ENCODE assay signal across 10 cellular contexts in genomic region chr6:110325197-110325596, GRCh38. TPM values are rescaled to one million over a fixed set of nuclear protein-coding genes. Genes with fewer than 3 reads are reported as not detected.
A peak's percentile ranks its signal among the peaks of the same experiment; 100 is the strongest.
DNase-seq lines count a peak whose midpoint lies in the region; ATAC-seq, FAIRE-seq and TF ChIP-seq lines count a peak whose summit lies in the region.
"Had no signal": no experiment of that assay in that cellular context is flagged by ENCODE, and none has a peak within 500 bp of the region (broad histone marks: within the 10 kb centered on the region; RNA-seq: fewer than 3 reads in every experiment).

No MANE protein-coding gene starts in this region.

- peaks cover 34% of the 10 kb centered on the region for H3K4me1 ChIP-seq in IMR-90 (ENCODE audit: control insufficient read depth, insufficient read depth, low read length)
- peaks cover 64% of the 10 kb centered on the region for H3K4me1 ChIP-seq in hepatocyte (ENCODE audit: insufficient read depth)

- 0 out of 3 replicates have a peak overlapping the region, but pooled peaks have one; percentile 70 for H2BK15ac ChIP-seq in IMR-90 (ENCODE audit: low read depth, low read length)

- TF ChIP-seq CTCF in IMR-90 (conservative IDR thresholded peaks at IDR 0.05; ENCODE audit: low read depth, low read length) = no peak
- no peak for TF ChIP-seq CTCF in hepatocyte (IDR thresholded peaks at IDR 0.05; ENCODE audit: poor library complexity)
- no peak for TF ChIP-seq CTCF in osteocyte (IDR thresholded peaks at IDR 0.05)

- peak overlapping the region; percentile 64 for H2BK20ac ChIP-seq in IMR-90 (ENCODE audit: low read depth, low read length)

- H3K9me2 ChIP-seq in hepatocyte (replicated peaks; ENCODE audit: insufficient read depth) = no peaks in the 10 kb centered on the region

- in situ Hi-C loops in IMR-90 (cut with MboI; ENCODE audit: low sequenced_read_pairs) = no loop called here

- H2AK9ac ChIP-seq in IMR-90 (replicated peaks; ENCODE audit: low read depth, low read length, poor library complexity) = no peak overlapping the region

- H3K27me3 ChIP-seq in IMR-90 (ENCODE audit: control insufficient read depth, insufficient read depth, low read length) (no peaks in the 10 kb centered on the region), hepatocyte (no peaks in the 10 kb centered on the region)
- H3K27me3 ChIP-seq: cardiac muscle cell had no signal

- no peak overlapping the region for H3K18ac ChIP-seq in IMR-90 (ENCODE audit: low read depth, low read length)

- peaks cover 18% of the 10 kb centered on the region for H3K4me1 Mint-ChIP-seq in osteocyte (ENCODE audit: unreplicated experiment)
- H3K4me1 Mint-ChIP-seq: activated CD4-positive, alpha-beta T cell treated with anti-CD3 and anti-CD28 coated beads, Interleukin-2, amount 10 ng/mL, durations not matched to agents 7 days and 5 days had no signal

- H4K8ac ChIP-seq in IMR-90 (ENCODE audit: low read depth in 2 of 2, low read length in 2 of 2) = peak overlapping the region in 1 of 2 experiments; percentile 55; a peak in 1 of 4 replicates

- H3K14ac ChIP-seq in IMR-90 (replicated peaks; ENCODE audit: low read depth, low read length) = peak overlapping the region; percentile 32; the same call in 1 of the 2 replicates

- H2BK120ac ChIP-seq in IMR-90 (ENCODE audit: low read depth, low read length) = peak overlapping the region; percentile 78

- BruUV-seq in IMR-90 (replicated peaks; lab: Mats Ljungman, UMichigan) = no TSS peak

- H3K4me2 ChIP-seq in IMR-90 (ENCODE audit: low read depth, low read length) = peak overlapping the region; percentile 28; the same call in 1 of the 2 replicates
- H3K4me2 ChIP-seq in hepatocyte = peak overlapping the region; percentile 30

- H2AFZ ChIP-seq in IMR-90 (replicated peaks; ENCODE audit: low read length, poor library complexity) (no peak overlapping the region), hepatocyte (no peak overlapping the region)

- H3K79me2 ChIP-seq in hepatocyte = no peaks in the 10 kb centered on the region

- TF ChIP-seq POLR2A in IMR-90 (IDR thresholded peaks at IDR 0.05; ENCODE audit: low read depth, low read length) = no peak
- no peak for TF ChIP-seq POLR2A in GM12891 (IDR thresholded peaks at IDR 0.05; ENCODE audit: low read depth, low read length)

- no peak overlapping the region for H3K56ac ChIP-seq in IMR-90 (ENCODE audit: extremely low read depth, insufficient read depth, low read length)

- no peak overlapping the region for H3K9ac ChIP-seq in IMR-90 (ENCODE audit: low read depth, low read length)

- no peak overlapping the region for H2AK5ac ChIP-seq in IMR-90 (ENCODE audit: low read depth, low read length)

- peak; percentile 78 for ATAC-seq in IMR-90 (ENCODE audit: low read depth)

- POLR2A ChIA-PET in IMR-90 (lab: Charles Lee; ENCODE audit: unreplicated experiment) = interaction anchor here (0.6 kb wide), 1 partner anchor 1554 kb away, joined by 4 read pairs; no protein-coding TSS in a partner anchor

- DNase-seq in IMR-90 (peak; percentile 85), SHP77 treated with DMSO at 0.1 percent for 48 hours (lab: John Stamatoyannopoulos, UW) (peak; percentile 27), hepatocyte (ENCODE audit: low spot score) (peak; percentile 77), activated T-cell treated with anti-CD3 and anti-CD28 coated beads for 4 hours (no peak), osteocyte (ENCODE audit: extremely low spot score, unreplicated experiment) (no peak), GM12891 (ENCODE audit: insufficient read length, low spot score) (no peak)
- DNase-seq: activated CD4-positive, alpha-beta T cell treated with anti-CD3 and anti-CD28 coated beads, Interleukin-2, amount 10 ng/mL, durations not matched to agents 7 days and 5 days had no signal

- CTCF ChIA-PET in IMR-90 (lab: Yijun Ruan, JAX) = interaction anchor here (0.7 kb wide), 1 partner anchor 17 kb away, joined by 4 read pairs; no protein-coding TSS in a partner anchor

- no peaks in the 10 kb centered on the region for H3K79me1 ChIP-seq in IMR-90 (ENCODE audit: low read depth in 1 of 2, low read length in 2 of 2)

- H3K27ac ChIP-seq in IMR-90 (ENCODE audit: insufficient read depth, low read length) (peak overlapping the region; percentile 83; the same call in 1 of the 2 replicates), hepatocyte (peak overlapping the region; percentile 91), temporal lobe (ENCODE audit: low read depth, low read length) (peak overlapping the region; percentile 30)
- H3K27ac ChIP-seq: cardiac muscle cell had no signal

- H3K4me3 Mint-ChIP-seq in osteocyte (ENCODE audit: unreplicated experiment) = no peak overlapping the region
- H3K4me3 Mint-ChIP-seq: activated CD4-positive, alpha-beta T cell treated with anti-CD3 and anti-CD28 coated beads, Interleukin-2, amount 10 ng/mL, durations not matched to agents 7 days and 5 days had no signal

- no peaks in the 10 kb centered on the region for H3K36me3 ChIP-seq in IMR-90 (ENCODE audit: control insufficient read depth, insufficient read depth, low read length)
- H3K36me3 ChIP-seq in hepatocyte (replicated peaks; ENCODE audit: insufficient read depth, low read depth) = no peaks in the 10 kb centered on the region
- H3K36me3 ChIP-seq: cardiac muscle cell had no signal

- dilution Hi-C loops in IMR-90 (cut with HindIII; ENCODE audit: low sequenced_read_pairs, unreplicated experiment) = no loop called here

- no peak overlapping the region; the same call in 1 of the 2 replicates for H4K5ac ChIP-seq in IMR-90 (ENCODE audit: low read depth, low read length)

- H3K9me3 ChIP-seq in IMR-90 (ENCODE audit: control insufficient read depth, insufficient read depth, low read length) = no peaks in the 10 kb centered on the region
- no peaks in the 10 kb centered on the region for H3K9me3 ChIP-seq in hepatocyte (ENCODE audit: low read depth)

- peak overlapping the region; percentile 56 for H3K4ac ChIP-seq in IMR-90 (ENCODE audit: low read depth, low read length)

- no peak for TF ChIP-seq RAD21 in IMR-90 (IDR thresholded peaks at IDR 0.05; ENCODE audit: low read length)

- no peaks in the 10 kb centered on the region for H3K9me3 Mint-ChIP-seq in osteocyte (ENCODE audit: unreplicated experiment)
- H3K9me3 Mint-ChIP-seq: activated CD4-positive, alpha-beta T cell treated with anti-CD3 and anti-CD28 coated beads, Interleukin-2, amount 10 ng/mL, durations not matched to agents 7 days and 5 days had no signal

- FAIRE-seq in GM12891 (lab: Jason Lieb, UNC) = no peak
- FAIRE-seq: GM12892 had no signal

- H3K36me3 Mint-ChIP-seq in osteocyte (ENCODE audit: unreplicated experiment) = no peaks in the 10 kb centered on the region

- no peak overlapping the region for H3K23ac ChIP-seq in IMR-90 (ENCODE audit: low read depth, low read length)

- H4K91ac ChIP-seq in IMR-90 (ENCODE audit: insufficient read depth, low read depth, low read length) = peak overlapping the region; percentile 61; the same call in 1 of the 2 replicates

- H3K27me3 Mint-ChIP-seq in osteocyte (ENCODE audit: unreplicated experiment) = peaks cover 5% of the 10 kb centered on the region
- H3K27me3 Mint-ChIP-seq: activated CD4-positive, alpha-beta T cell treated with anti-CD3 and anti-CD28 coated beads, Interleukin-2, amount 10 ng/mL, durations not matched to agents 7 days and 5 days had no signal

- H3K9me1 ChIP-seq in IMR-90 (ENCODE audit: insufficient read depth, low read length) = peaks cover 17% of the 10 kb centered on the region

- H3K27ac Mint-ChIP-seq in osteocyte (ENCODE audit: unreplicated experiment) = no peak overlapping the region
- H3K27ac Mint-ChIP-seq: activated CD4-positive, alpha-beta T cell treated with anti-CD3 and anti-CD28 coated beads, Interleukin-2, amount 10 ng/mL, durations not matched to agents 7 days and 5 days had no signal

- intact Hi-C loops in IMR-90 (cut with micrococcal nuclease) = loop anchor here (5.0 kb wide), 1 partner anchor 103 kb away; no protein-coding TSS in a partner anchor

- no peaks in the 10 kb centered on the region for H4K20me1 ChIP-seq in IMR-90 (ENCODE audit: insufficient read depth, low read length)
- H4K20me1 ChIP-seq in hepatocyte (ENCODE audit: insufficient read depth, poor library complexity, severe bottlenecking) = no peaks in the 10 kb centered on the region

- H3K4me3 ChIP-seq in IMR-90 (ENCODE audit: insufficient read depth, low read depth, low read length) (no peak overlapping the region), hepatocyte (no peak overlapping the region)
- H3K4me3 ChIP-seq: cardiac muscle cell had no signal

- peak overlapping the region; percentile 44 for H2BK5ac ChIP-seq in IMR-90 (ENCODE audit: low read depth, low read length, poor library complexity, severe bottlenecking)

TF ChIP-seq in IMR-90, 13 proteins besides CTCF, POLR2A, EP300 and RAD21:
- TF ChIP-seq RFX5 (IDR thresholded peaks at IDR 0.05; ENCODE audit: low read depth, low read length) (no peak), CEBPB (IDR thresholded peaks at IDR 0.05; ENCODE audit: low read depth, low read length) (peak; percentile 24; the same call in 1 of the 2 replicates)
TF ChIP-seq in IMR-90: peak in this region for 1.

TF ChIP-seq in GM12891, 5 proteins besides CTCF, POLR2A, EP300 and RAD21:
- no peak for TF ChIP-seq POU2F2 (IDR thresholded peaks at IDR 0.05; ENCODE audit: low read depth, low read length)
- no peak for TF ChIP-seq PAX5 (IDR thresholded peaks at IDR 0.05; ENCODE audit: insufficient read depth, low read length, severe bottlenecking)
- no peak for TF ChIP-seq TAF1 (IDR thresholded peaks at IDR 0.05; ENCODE audit: low read depth, low read length)
- no peak for TF ChIP-seq SPI1 (IDR thresholded peaks at IDR 0.05; ENCODE audit: low read depth, low read length)
- TF ChIP-seq POLR2AphosphoS5 (IDR thresholded peaks at IDR 0.05; ENCODE audit: low read depth, low read length) = no peak

RNA-seq across cellular contexts. Expression of gene METTL24, which starts 33.0 kb away (rescaled TPM):
- not detected in 2 replicates for total RNA-seq in IMR-90 (2012; rRNA removed)
- not detected in 2 replicates for polyA plus RNA-seq in IMR-90 (2012; rRNA removed)
- polyA plus RNA-seq in IMR-90 (2012; cell fraction: cytosol; rRNA removed) = not detected in 2 replicates
- polyA plus RNA-seq in IMR-90 (2012; cell fraction: nucleus; rRNA removed; ENCODE audit: low replicate concordance) = not detected in 2 replicates
- 3.2 and 5.7 TPM in 2 replicates for total RNA-seq in hepatocyte
- 2.2 and 3.7 TPM in 2 replicates for polyA plus RNA-seq in hepatocyte
- total RNA-seq in temporal lobe = 0.98 TPM
- total RNA-seq in osteocyte = not detected in 2 replicates
- polyA plus RNA-seq in GM12891 (2012; ENCODE audit: low read depth, missing spikeins) = not detected
- total RNA-seq: activated CD4-positive, alpha-beta T cell treated with anti-CD3 and anti-CD28 coated beads, Interleukin-2, amount 10 ng/mL, durations not matched to agents 7 days and 5 days had no signal

Comparison
In these comparisons a context has a peak if more than half of its experiments do, and no peak if none do; other contexts are left out.
1. DNase-seq: peak in IMR-90 (single experiment), SHP77 treated with DMSO at 0.1 percent for 48 hours (single experiment) and hepatocyte (single experiment); none in activated T-cell treated with anti-CD3 and anti-CD28 coated beads for 4 hours (single experiment), osteocyte (single experiment) and GM12891 (single experiment).
2. H3K27ac ChIP-seq: peak in every context shown above with its lines; median percentile 91 in hepatocyte; 83 in IMR-90; 30 in temporal lobe.